ENCODE assay signal across 15 cellular contexts in the genomic region with DNA sequence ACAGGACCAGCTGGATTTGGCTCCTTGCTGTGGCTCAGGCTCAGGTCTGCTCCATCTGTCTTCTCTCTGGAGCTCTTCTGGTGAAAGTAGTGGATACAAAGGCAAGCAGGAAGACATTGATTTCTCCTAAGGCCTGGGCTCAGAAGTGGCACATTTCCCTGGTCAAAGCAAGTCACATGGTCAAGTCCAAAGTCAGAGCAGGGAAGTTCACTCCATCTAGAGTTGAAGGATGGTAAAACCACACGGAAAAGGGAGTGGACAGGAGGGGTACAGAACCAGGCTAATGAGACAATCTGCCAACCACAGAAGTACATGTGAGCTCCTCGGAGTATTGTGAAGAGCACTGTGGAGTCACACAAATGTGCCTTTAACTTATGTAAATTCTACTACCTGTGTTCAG.
A peak's percentile ranks its signal among the peaks of the same experiment; 100 is the strongest.
DNase-seq lines count a peak whose midpoint lies in the region; ATAC-seq, FAIRE-seq and TF ChIP-seq lines count a peak whose summit lies in the region.
"Had no signal": no experiment of that assay in that cellular context is flagged by ENCODE, and none has a peak within 500 bp of the region (broad histone marks: within the 10 kb centered on the region; RNA-seq: fewer than 3 reads in every experiment).

No MANE protein-coding gene starts in this region.

- TF ChIP-seq EP300 in K562 (IDR thresholded peaks at IDR 0.05; ENCODE audit: low read length) = no peak

- 3% methylated on average over 2 of the region's 2 CpGs for WGBS in K562 (ENCODE audit: insufficient coverage, low coverage, missing lambda C conversion rate)
- WGBS in right lobe of liver (ENCODE audit: insufficient coverage, low coverage, low lambda C conversion rate, missing lambda C conversion rate) = 61% methylated on average over 2 of the region's 2 CpGs

- TF ChIP-seq POLR2A in K562 (conservative IDR thresholded peaks at IDR 0.05) (no peak), right lobe of liver (IDR thresholded peaks at IDR 0.05) (no peak)

- H3K9me3 ChIP-seq in K562 (replicated peaks; ENCODE audit: control insufficient read depth, insufficient read depth, low read depth, low read length) (no peaks in the 10 kb centered on the region), right lobe of liver (no peaks in the 10 kb centered on the region)
- H3K9me3 ChIP-seq: body of pancreas, SJCRH30 had no signal

- TF ChIP-seq CTCF in K562 (IDR thresholded peaks at IDR 0.05 in 2 of 3, conservative IDR thresholded peaks at IDR 0.05 in 1 of 3; ENCODE audit: insufficient read depth in 2 of 3, low read depth in 1 of 3, low read length in 3 of 3) (peak; percentile 13 to 42 (median 30); a peak in 3 of 6 replicates), right lobe of liver (IDR thresholded peaks at IDR 0.05) (peak in 2 of 4 donors; percentile 6 to 23)

- H3K4me2 ChIP-seq in K562 (ENCODE audit: insufficient read depth, low read length) = no peak overlapping the region

- H3K36me3 ChIP-seq in H7 (replicated peaks; ENCODE audit: control insufficient read depth, insufficient read depth, low read length) = no peaks in the 10 kb centered on the region
- no peaks in the 10 kb centered on the region for H3K36me3 ChIP-seq in K562 (ENCODE audit: control insufficient read depth, insufficient read depth, low read length)
- no peaks in the 10 kb centered on the region for H3K36me3 ChIP-seq in right lobe of liver
- H3K36me3 ChIP-seq: SJCRH30 had no signal

- DNase-seq in H7 (peak; percentile 52), LHCN-M2 (ENCODE audit: low read depth) (peak; percentile 6), K562 (ENCODE audit: extremely low read depth in 1 of 4, low spot score in 3 of 4) (peak; percentile 16 to 40 (median 27)), right lobe of liver (no peak), NCI-H226 (no peak)
- DNase-seq: activated CD8-positive, alpha-beta memory T cell treated with anti-CD3 and anti-CD28 coated beads, Interleukin-2, amount 50 U/mL, for 4 hours; activated naive CD4-positive, alpha-beta T cell treated with Interleukin-2 at 50 U/mL for 16 hours; body of pancreas; CD8-positive, alpha-beta memory T cell; GF-D8; NCI-H146; SJCRH30 had no signal

- no TSS peak for BruUV-seq in K562 (replicated peaks; lab: Mats Ljungman, UMichigan)

- H3K4me1 ChIP-seq in K562 (replicated peaks in 1 of 2; ENCODE audit: control insufficient read depth in 2 of 2, insufficient read depth in 2 of 2, low read length in 2 of 2) (no peaks in the 10 kb centered on the region), right lobe of liver (no peaks in the 10 kb centered on the region)
- H3K4me1 ChIP-seq: SJCRH30 had no signal

- H3K9me1 ChIP-seq in K562 (ENCODE audit: control insufficient read depth, insufficient read depth, low read length) = no peaks in the 10 kb centered on the region

- no peak for FAIRE-seq in K562 (lab: Jason Lieb, UNC)

- H3K79me2 ChIP-seq in K562 (ENCODE audit: control insufficient read depth, insufficient read depth, low read length) = no peaks in the 10 kb centered on the region

- H3K9ac ChIP-seq in K562 (ENCODE audit: insufficient read depth in 1 of 2, low read depth in 2 of 2, low read length in 2 of 2) = no peak overlapping the region

- H2AFZ ChIP-seq in K562 (ENCODE audit: low read depth, low read length) = no peak overlapping the region; the same call in 1 of the 2 replicates

- POLR2A ChIA-PET in K562 (lab: Yijun Ruan, JAX) = interaction anchor here (0.9 kb wide), 1 partner anchor 320 kb away, joined by 3 read pairs; no protein-coding TSS in a partner anchor

- 0 out of 4 replicates have a peak, but pooled peaks of 1 of the 2 experiments have one; percentile 22 for TF ChIP-seq RAD21 in K562 (CRISPR knock-in tag; conservative IDR thresholded peaks at IDR 0.05 in 1 of 2, IDR thresholded peaks at IDR 0.05 in 1 of 2)

- peaks cover 12% of the 10 kb centered on the region for H3K27me3 ChIP-seq in H7 (ENCODE audit: control insufficient read depth, insufficient read depth, low read length)
- peaks cover 5 to 36% of the 10 kb centered on the region in 2 experiments; a peak in 4 of 5 replicates for H3K27me3 ChIP-seq in K562 (ENCODE audit: control insufficient read depth in 2 of 2, insufficient read depth in 2 of 2, low read length in 2 of 2)
- no peaks in the 10 kb centered on the region for H3K27me3 ChIP-seq in right lobe of liver
- H3K27me3 ChIP-seq: body of pancreas had no signal

- CTCF ChIA-PET in K562 (lab: Yijun Ruan, JAX; ENCODE audit: low intra/inter-chr PET ratio) = no interaction called here

- H3K27ac ChIP-seq in K562 (ENCODE audit: extremely low read depth, low read depth, low read length) = no peak overlapping the region
- H3K27ac ChIP-seq in right lobe of liver = no peak overlapping the region
- H3K27ac ChIP-seq: body of pancreas, SJCRH30 had no signal

- H3K4me3 ChIP-seq in H7 (ENCODE audit: insufficient read depth, low read depth, low read length) = no peak overlapping the region
- no peak overlapping the region for H3K4me3 ChIP-seq in K562
- no peak overlapping the region for H3K4me3 ChIP-seq in right lobe of liver
- H3K4me3 ChIP-seq: body of pancreas, SJCRH30 had no signal

- ATAC-seq in K562 = peak; percentile 72
- peak; percentile 13 to 64 (median 42) for ATAC-seq in right lobe of liver
- ATAC-seq in GM18868 (IDR thresholded peaks at IDR 0.05; ENCODE audit: unreplicated experiment) = no peak
- no peak for ATAC-seq in GM21825 (IDR thresholded peaks at IDR 0.05; ENCODE audit: unreplicated experiment)
- no peak for ATAC-seq in GM19324 (IDR thresholded peaks at IDR 0.05; ENCODE audit: low FRiP score, unreplicated experiment)
- ATAC-seq: body of pancreas had no signal

- H4K20me1 ChIP-seq in K562 (replicated peaks; ENCODE audit: control insufficient read depth, insufficient read depth, low read length) = peaks cover 15% of the 10 kb centered on the region; the same call in 1 of the 2 replicates

- intact Hi-C loops in K562 (cut with micrococcal nuclease) = loop anchor here (2.0 kb wide), 1 partner anchor 127 kb away; no protein-coding TSS in a partner anchor
- intact Hi-C loops in right lobe of liver (cut with DNase I) = no loop called here

- in situ Hi-C loops in K562 (cut with MboI) = loop anchor here (25.0 kb wide), 1 partner anchor 279 kb away; no protein-coding TSS in a partner anchor

TF ChIP-seq in K562, 482 proteins besides CTCF, POLR2A, EP300 and RAD21:
- TF ChIP-seq, protein P1, sequence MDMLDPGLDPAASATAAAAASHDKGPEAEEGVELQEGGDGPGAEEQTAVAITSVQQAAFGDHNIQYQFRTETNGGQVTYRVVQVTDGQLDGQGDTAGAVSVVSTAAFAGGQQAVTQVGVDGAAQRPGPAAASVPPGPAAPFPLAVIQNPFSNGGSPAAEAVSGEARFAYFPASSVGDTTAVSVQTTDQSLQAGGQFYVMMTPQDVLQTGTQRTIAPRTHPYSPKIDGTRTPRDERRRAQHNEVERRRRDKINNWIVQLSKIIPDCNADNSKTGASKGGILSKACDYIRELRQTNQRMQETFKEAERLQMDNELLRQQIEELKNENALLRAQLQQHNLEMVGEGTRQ (CRISPR knock-in tag; IDR thresholded peaks at IDR 0.05) = peak; percentile 36; the same call in 1 of the 2 replicates
- TF ChIP-seq KDM2B (CRISPR knock-in tag; IDR thresholded peaks at IDR 0.05) (no peak), RAD51 (IDR thresholded peaks at IDR 0.05; ENCODE audit: borderline replicate concordance, low read depth) (peak; percentile 28; the same call in 1 of the 2 replicates)
- TF ChIP-seq, protein P2, sequence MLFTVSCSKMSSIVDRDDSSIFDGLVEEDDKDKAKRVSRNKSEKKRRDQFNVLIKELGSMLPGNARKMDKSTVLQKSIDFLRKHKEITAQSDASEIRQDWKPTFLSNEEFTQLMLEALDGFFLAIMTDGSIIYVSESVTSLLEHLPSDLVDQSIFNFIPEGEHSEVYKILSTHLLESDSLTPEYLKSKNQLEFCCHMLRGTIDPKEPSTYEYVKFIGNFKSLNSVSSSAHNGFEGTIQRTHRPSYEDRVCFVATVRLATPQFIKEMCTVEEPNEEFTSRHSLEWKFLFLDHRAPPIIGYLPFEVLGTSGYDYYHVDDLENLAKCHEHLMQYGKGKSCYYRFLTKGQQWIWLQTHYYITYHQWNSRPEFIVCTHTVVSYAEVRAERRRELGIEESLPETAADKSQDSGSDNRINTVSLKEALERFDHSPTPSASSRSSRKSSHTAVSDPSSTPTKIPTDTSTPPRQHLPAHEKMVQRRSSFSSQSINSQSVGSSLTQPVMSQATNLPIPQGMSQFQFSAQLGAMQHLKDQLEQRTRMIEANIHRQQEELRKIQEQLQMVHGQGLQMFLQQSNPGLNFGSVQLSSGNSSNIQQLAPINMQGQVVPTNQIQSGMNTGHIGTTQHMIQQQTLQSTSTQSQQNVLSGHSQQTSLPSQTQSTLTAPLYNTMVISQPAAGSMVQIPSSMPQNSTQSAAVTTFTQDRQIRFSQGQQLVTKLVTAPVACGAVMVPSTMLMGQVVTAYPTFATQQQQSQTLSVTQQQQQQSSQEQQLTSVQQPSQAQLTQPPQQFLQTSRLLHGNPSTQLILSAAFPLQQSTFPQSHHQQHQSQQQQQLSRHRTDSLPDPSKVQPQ (CRISPR knock-in tag; IDR thresholded peaks at IDR 0.05; ENCODE audit: borderline replicate concordance) = no peak
TF ChIP-seq in K562: peak in this region for 2.

Comparison
In these comparisons a context has a peak if more than half of its experiments do, and no peak if none do; other contexts are left out.
1. DNase-seq: peak in H7 (single experiment), LHCN-M2 (single experiment) and K562 (4 of 4); none in right lobe of liver (0 of 3) and NCI-H226 (single experiment).
2. ATAC-seq: peak in K562 (single experiment) and right lobe of liver (4 of 4); none in GM18868 (single experiment), GM21825 (single experiment) and GM19324 (single experiment).